Comparison of ENCODE assay signal across 25 cellular contexts in genomic region chr5:67660149-67660548, GRCh38.
DNase-seq lines count a peak whose midpoint lies in the region; ATAC-seq, FAIRE-seq and TF ChIP-seq lines count a peak whose summit lies in the region.
"Had no signal": no experiment of that assay in that cellular context is flagged by ENCODE, and none has a peak within 500 bp of the region (broad histone marks: within the 10 kb centered on the region; RNA-seq: fewer than 3 reads in every experiment).

No MANE protein-coding gene starts in this region.

- H3K27me3 ChIP-seq in left ventricle myocardium inferior (ENCODE audit: low read depth) (no peaks in the 10 kb centered on the region), HepG2 (ENCODE audit: control insufficient read depth in 1 of 2, insufficient read depth in 2 of 2, low read length in 2 of 2) (no peaks in the 10 kb centered on the region)
- H3K27me3 ChIP-seq: BE2C; BLaER1 treated with 17β-estradiol and CSF1 and Interleukin-3, amounts not matched to agents 10 nM and 100 nM had no signal

- H4K20me1 ChIP-seq in HepG2 (ENCODE audit: insufficient read depth, low read length) = no peaks in the 10 kb centered on the region
- H4K20me1 ChIP-seq: BLaER1 treated with 17β-estradiol and CSF1 and Interleukin-3, amounts not matched to agents 10 nM and 100 nM had no signal

- H3K36me3 ChIP-seq in left ventricle myocardium inferior (no peaks in the 10 kb centered on the region), HepG2 (replicated peaks in 1 of 2; ENCODE audit: control insufficient read depth in 1 of 2, insufficient read depth in 2 of 2, low read length in 2 of 2) (no peaks in the 10 kb centered on the region)
- H3K36me3 ChIP-seq: BE2C; BLaER1 treated with 17β-estradiol and CSF1 and Interleukin-3, amounts not matched to agents 10 nM and 100 nM; HAP-1 had no signal

- BruUV-seq in HepG2 (replicated peaks; lab: Mats Ljungman, UMichigan) = no TSS peak

- 7% methylated on average over 3 of the region's 3 CpGs for WGBS in HepG2 (ENCODE audit: low lambda C conversion rate)

- no peak for TF ChIP-seq RAD21 in HepG2 (CRISPR knock-in tag; IDR thresholded peaks at IDR 0.05)

- no peaks in the 10 kb centered on the region for H3K79me2 ChIP-seq in HepG2 (ENCODE audit: insufficient read depth, low read length)

- H3K27ac ChIP-seq in left ventricle myocardium inferior (replicated peaks) (peak overlapping the region; percentile 4), HepG2 (ENCODE audit: extremely low read length, insufficient read depth, low read length) (no peak overlapping the region)
- H3K27ac ChIP-seq: A549; BLaER1 treated with 17β-estradiol and CSF1 and Interleukin-3, amounts not matched to agents 10 nM and 100 nM had no signal

- no peak overlapping the region for H3K4me2 ChIP-seq in HepG2 (ENCODE audit: low read depth, low read length)
- H3K4me2 ChIP-seq: A549; BLaER1 treated with 17β-estradiol and CSF1 and Interleukin-3, amounts not matched to agents 10 nM and 100 nM had no signal

- H3K4me1 ChIP-seq in left ventricle myocardium inferior = peaks cover 9% of the 10 kb centered on the region
- H3K4me1 ChIP-seq in HepG2 (ENCODE audit: insufficient read depth, low read length) = no peaks in the 10 kb centered on the region
- H3K4me1 ChIP-seq: A549; BE2C; BLaER1 treated with 17β-estradiol and CSF1 and Interleukin-3, amounts not matched to agents 10 nM and 100 nM; HAP-1 had no signal

- intact Hi-C loops in left ventricle myocardium inferior (cut with micrococcal nuclease) = no loop called here
- intact Hi-C loops in Right ventricle myocardium inferior (cut with DNase I) = no loop called here
- intact Hi-C loops in HepG2 (cut with micrococcal nuclease; ENCODE audit: unreplicated experiment) = no loop called here

- ATAC-seq in Right ventricle myocardium inferior (no peak), HepG2 (peak; percentile 40; the same call in 1 of the 3 replicates)
- ATAC-seq: A549 had no signal

- TF ChIP-seq CTCF in left ventricle myocardium inferior (IDR thresholded peaks at IDR 0.05; ENCODE audit: borderline replicate concordance) = no peak
- TF ChIP-seq CTCF in HepG2 (CRISPR knock-in tag; IDR thresholded peaks at IDR 0.05) = no peak

- in situ Hi-C loops in HepG2 (cut with HindIII; ENCODE audit: extremely low pct_ligation_motif_present, low pct_unique_long_range_greater_than_20kb) = no loop called here

- H3K9ac ChIP-seq in HepG2 (ENCODE audit: insufficient read depth, low read depth, low read length) = no peak overlapping the region
- H3K9ac ChIP-seq: BLaER1 treated with 17β-estradiol and CSF1 and Interleukin-3, amounts not matched to agents 10 nM and 100 nM had no signal

- no peak overlapping the region for H2AFZ ChIP-seq in HepG2 (ENCODE audit: low read length)

- H3K4me3 ChIP-seq in left ventricle myocardium inferior = no peak overlapping the region
- H3K4me3 ChIP-seq in HepG2 (replicated peaks in 1 of 3; ENCODE audit: insufficient read depth in 1 of 3, low read depth in 2 of 3, low read length in 3 of 3) = no peak overlapping the region
- H3K4me3 ChIP-seq: A549; BLaER1 treated with 17β-estradiol and CSF1 and Interleukin-3, amounts not matched to agents 10 nM and 100 nM; HAP-1 had no signal

- POLR2A ChIA-PET in HepG2 (lab: Yijun Ruan, JAX) = no interaction called here

- no peak for FAIRE-seq in HepG2 (lab: Jason Lieb, UNC)
- FAIRE-seq: A549, D721Med, GM12891, GM18507, H54 had no signal

- H3K9me3 ChIP-seq in left ventricle myocardium inferior (replicated peaks) (peaks cover 12% of the 10 kb centered on the region), HepG2 (ENCODE audit: low read length) (no peaks in the 10 kb centered on the region)
- H3K9me3 ChIP-seq: A549, BE2C, HAP-1 had no signal

- DNase-seq in left ventricle myocardium inferior = no peak
- no peak for DNase-seq in Right ventricle myocardium inferior (ENCODE audit: missing footprints)
- peak; percentile 44 for DNase-seq in cerebellar cortex (ENCODE audit: low spot score)
- DNase-seq in HepG2 (ENCODE audit: low spot score) = no peak
- DNase-seq in NCI-H748 treated with DMSO at 0.1 percent for 48 hours (lab: John Stamatoyannopoulos, UW) = no peak
- DNase-seq in NCI-H82 (lab: John Stamatoyannopoulos, UW) = no peak
- DNase-seq: 8988T; ACHN; AML-193; BE2C; CD4-positive, alpha-beta T cell; CD8-positive, alpha-beta memory T cell; DMS 273 treated with DMSO at 0.1 percent for 48 hours; DMS79; EL; GF-D8; GOT3; HFFc6 had no signal

- CTCF ChIA-PET in HepG2 (lab: Yijun Ruan, JAX; ENCODE audit: low intra/inter-chr PET ratio, low total read pairs) = no interaction called here

- TF ChIP-seq POLR2A in HepG2 (IDR thresholded peaks at IDR 0.05; ENCODE audit: insufficient read depth in 1 of 2, low read depth in 2 of 2, low read length in 2 of 2) = no peak

- TF ChIP-seq EP300 in HepG2 (IDR thresholded peaks at IDR 0.05; ENCODE audit: low read depth in 2 of 2, low read length in 2 of 2) (no peak), HepG2 (CRISPR knock-in tag; IDR thresholded peaks at IDR 0.05; ENCODE audit: borderline replicate concordance) (no peak)

TF ChIP-seq in HepG2, 621 proteins besides CTCF, POLR2A, EP300 and RAD21 (continues in another document):
- no peak for TF ChIP-seq ZSCAN30 (CRISPR knock-in tag; IDR thresholded peaks at IDR 0.05)
- no peak for TF ChIP-seq ZNF790 (CRISPR knock-in tag; IDR thresholded peaks at IDR 0.05; ENCODE audit: borderline replicate concordance)
- no peak for TF ChIP-seq NCOA1 (CRISPR knock-in tag; IDR thresholded peaks at IDR 0.05)
- TF ChIP-seq ZNF776 (CRISPR knock-in tag; IDR thresholded peaks at IDR 0.05) = no peak
- no peak for TF ChIP-seq USF2 (IDR thresholded peaks at IDR 0.05; ENCODE audit: low read depth, low read length)
- TF ChIP-seq USF2 (CRISPR knock-in tag; IDR thresholded peaks at IDR 0.05; ENCODE audit: borderline replicate concordance) = no peak
- no peak for TF ChIP-seq FIP1L1 (IDR thresholded peaks at IDR 0.05; ENCODE audit: borderline replicate concordance, insufficient read depth, low read depth, low read length)
- TF ChIP-seq KDM5B (CRISPR knock-in tag; IDR thresholded peaks at IDR 0.05; ENCODE audit: borderline replicate concordance) = no peak
- TF ChIP-seq, protein P1, sequence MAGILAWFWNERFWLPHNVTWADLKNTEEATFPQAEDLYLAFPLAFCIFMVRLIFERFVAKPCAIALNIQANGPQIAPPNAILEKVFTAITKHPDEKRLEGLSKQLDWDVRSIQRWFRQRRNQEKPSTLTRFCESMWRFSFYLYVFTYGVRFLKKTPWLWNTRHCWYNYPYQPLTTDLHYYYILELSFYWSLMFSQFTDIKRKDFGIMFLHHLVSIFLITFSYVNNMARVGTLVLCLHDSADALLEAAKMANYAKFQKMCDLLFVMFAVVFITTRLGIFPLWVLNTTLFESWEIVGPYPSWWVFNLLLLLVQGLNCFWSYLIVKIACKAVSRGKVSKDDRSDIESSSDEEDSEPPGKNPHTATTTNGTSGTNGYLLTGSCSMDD (CRISPR knock-in tag; IDR thresholded peaks at IDR 0.05) = no peak
- no peak for TF ChIP-seq ZNF605 (CRISPR knock-in tag; IDR thresholded peaks at IDR 0.05)
- TF ChIP-seq, protein P2, sequence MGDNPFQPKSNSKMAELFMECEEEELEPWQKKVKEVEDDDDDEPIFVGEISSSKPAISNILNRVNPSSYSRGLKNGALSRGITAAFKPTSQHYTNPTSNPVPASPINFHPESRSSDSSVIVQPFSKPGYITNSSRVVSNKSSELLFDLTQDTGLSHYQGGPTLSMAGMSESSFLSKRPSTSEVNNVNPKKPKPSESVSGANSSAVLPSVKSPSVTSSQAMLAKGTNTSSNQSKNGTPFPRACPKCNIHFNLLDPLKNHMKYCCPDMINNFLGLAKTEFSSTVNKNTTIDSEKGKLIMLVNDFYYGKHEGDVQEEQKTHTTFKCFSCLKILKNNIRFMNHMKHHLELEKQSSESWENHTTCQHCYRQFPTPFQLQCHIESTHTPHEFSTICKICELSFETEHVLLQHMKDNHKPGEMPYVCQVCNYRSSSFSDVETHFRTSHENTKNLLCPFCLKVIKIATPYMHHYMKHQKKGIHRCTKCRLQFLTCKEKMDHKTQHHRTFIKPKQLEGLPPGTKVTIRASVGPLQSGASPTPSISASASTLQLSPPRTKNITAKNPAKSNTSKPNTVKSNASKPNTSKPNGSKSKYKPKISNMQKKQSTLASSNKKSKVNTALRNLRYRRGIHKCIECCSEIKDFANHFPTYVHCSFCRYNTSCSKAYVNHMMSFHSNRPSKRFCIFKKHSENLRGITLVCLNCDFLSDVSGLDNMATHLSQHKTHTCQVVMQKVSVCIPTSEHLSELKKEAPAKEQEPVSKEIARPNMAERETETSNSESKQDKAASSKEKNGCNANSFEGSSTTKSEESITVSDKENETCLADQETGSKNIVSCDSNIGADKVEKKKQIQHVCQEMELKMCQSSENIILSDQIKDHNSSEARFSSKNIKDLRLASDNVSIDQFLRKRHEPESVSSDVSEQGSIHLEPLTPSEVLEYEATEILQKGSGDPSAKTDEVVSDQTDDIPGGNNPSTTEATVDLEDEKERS (CRISPR knock-in tag; IDR thresholded peaks at IDR 0.05) = no peak
- TF ChIP-seq ZNF691 (CRISPR knock-in tag; IDR thresholded peaks at IDR 0.05; ENCODE audit: borderline replicate concordance, low read depth) = no peak
- TF ChIP-seq TMF1 (CRISPR knock-in tag; IDR thresholded peaks at IDR 0.05; ENCODE audit: low read depth) = no peak
